Comparison of ENCODE assay signal across 10 cellular contexts in the genomic region with DNA sequence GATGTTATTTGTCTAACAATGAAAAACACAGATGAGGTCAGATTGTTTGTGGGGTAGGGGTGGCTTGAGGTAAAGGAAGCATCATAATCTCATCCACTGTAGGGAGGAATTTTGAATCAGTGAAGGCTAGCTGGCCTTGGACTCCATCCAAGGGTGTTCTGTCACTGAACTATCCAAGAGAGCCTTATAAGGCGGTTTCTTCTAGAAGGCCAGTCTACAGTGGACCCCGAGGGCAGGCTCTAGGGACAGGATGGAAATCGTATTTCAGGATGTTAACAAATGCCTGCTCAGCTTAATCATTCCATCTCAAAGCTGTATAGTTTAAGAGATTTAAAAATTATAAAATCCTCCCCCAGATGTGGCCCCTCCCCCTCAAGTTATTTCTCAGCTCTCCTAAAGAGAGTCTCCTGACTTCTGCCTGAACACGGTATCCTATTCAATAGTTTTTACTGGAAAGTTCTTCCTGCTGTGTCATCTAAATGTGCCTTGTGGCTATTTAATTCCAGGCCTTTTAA. TPM values are rescaled to one million over a fixed set of nuclear protein-coding genes. Genes with fewer than 3 reads are reported as not detected.
A peak's percentile ranks its signal among the peaks of the same experiment; 100 is the strongest.
DNase-seq lines count a peak whose midpoint lies in the region; ATAC-seq and TF ChIP-seq lines count a peak whose summit lies in the region.
"Had no signal": no experiment of that assay in that cellular context is flagged by ENCODE, and none has a peak within 500 bp of the region (broad histone marks: within the 10 kb centered on the region; RNA-seq: fewer than 3 reads in every experiment).

No MANE protein-coding gene starts in this region.

- peak overlapping the region; percentile 75 for H3K9ac ChIP-seq in skeletal muscle satellite cell (ENCODE audit: low read depth, low read length)

- no peaks in the 10 kb centered on the region for H3K9me3 ChIP-seq in skeletal muscle satellite cell (replicated peaks; ENCODE audit: low read length)
- H3K9me3 ChIP-seq in CD4-positive, alpha-beta memory T cell (ENCODE audit: control insufficient read depth in 1 of 2, low read length in 2 of 2) = no peaks in the 10 kb centered on the region

- no peak for TF ChIP-seq CTCF in cardiac fibroblast (IDR thresholded peaks at IDR 0.05; ENCODE audit: low read depth, low read length)
- no peak for TF ChIP-seq CTCF in kidney epithelial cell (IDR thresholded peaks at IDR 0.05; ENCODE audit: insufficient read depth, low read length, poor library complexity, severe bottlenecking)

- H3K36me3 Mint-ChIP-seq in CD4-positive, alpha-beta memory T cell = no peaks in the 10 kb centered on the region

- no peak overlapping the region for H3K4me3 Mint-ChIP-seq in CD4-positive, alpha-beta memory T cell

- peaks cover 18 to 24% of the 10 kb centered on the region in 2 donors for H3K27me3 Mint-ChIP-seq in CD4-positive, alpha-beta memory T cell

- POLR2A ChIA-PET in CD4-positive, alpha-beta memory T cell (lab: Charles Lee; ENCODE audit: partially characterized antibody) = no interaction called here

- H3K27ac Mint-ChIP-seq in CD4-positive, alpha-beta memory T cell = no peak overlapping the region

- peaks cover 0 to 2% (median 0%) of the 10 kb centered on the region in 8 donors for H3K9me3 Mint-ChIP-seq in CD4-positive, alpha-beta memory T cell

- intact Hi-C loops in CD4-positive, alpha-beta memory T cell (cut with micrococcal nuclease) = no loop called here

- no peak for ATAC-seq in GM21423 (IDR thresholded peaks at IDR 0.05; ENCODE audit: unreplicated experiment)
- ATAC-seq: K562 had no signal

- H3K4me1 ChIP-seq in skeletal muscle satellite cell (ENCODE audit: control insufficient read depth, insufficient read depth, low read length) = peaks cover 68% of the 10 kb centered on the region
- no peaks in the 10 kb centered on the region for H3K4me1 ChIP-seq in CD4-positive, alpha-beta memory T cell (ENCODE audit: insufficient read depth, low read length)

- H3K36me3 ChIP-seq in kidney epithelial cell (ENCODE audit: control insufficient read depth, insufficient read depth, low read length) = peaks cover 2% of the 10 kb centered on the region
- peaks cover 25% of the 10 kb centered on the region for H3K36me3 ChIP-seq in skeletal muscle satellite cell (ENCODE audit: insufficient read depth, low read length)
- no peaks in the 10 kb centered on the region for H3K36me3 ChIP-seq in CD4-positive, alpha-beta memory T cell (ENCODE audit: insufficient read depth, low read length)

- peak; percentile 83 for DNase-seq in H4 (ENCODE audit: low spot score)
- peak; percentile 97 to 100 for DNase-seq in cardiac fibroblast (ENCODE audit: low read depth in 2 of 2)
- DNase-seq in kidney epithelial cell (ENCODE audit: low read depth) = peak; percentile 71
- DNase-seq in activated naive CD4-positive, alpha-beta T cell treated with Interleukin-2 at 50 U/mL for 16 hours = no peak
- no peak for DNase-seq in activated T-cell treated with anti-CD3 and anti-CD28 coated beads for 4 hours
- no peak for DNase-seq in CD4-positive, alpha-beta memory T cell
- DNase-seq: T-helper 1 cell had no signal

- peak overlapping the region; percentile 53 for H3K4me2 ChIP-seq in skeletal muscle satellite cell (ENCODE audit: low read length)

- CTCF ChIA-PET in CD4-positive, alpha-beta memory T cell (lab: Charles Lee; ENCODE audit: partially characterized antibody) = no interaction called here

- H3K27ac ChIP-seq in CD4-positive, alpha-beta memory T cell (ENCODE audit: low read depth, low read length) = no peak overlapping the region

- H3K4me3 ChIP-seq in cardiac fibroblast (replicated peaks in 1 of 2; ENCODE audit: low read depth in 2 of 2, low read length in 2 of 2) (no peak overlapping the region), kidney epithelial cell (ENCODE audit: low read depth, low read length) (no peak overlapping the region), skeletal muscle satellite cell (ENCODE audit: low read length) (no peak overlapping the region)
- no peak overlapping the region for H3K4me3 ChIP-seq in CD4-positive, alpha-beta memory T cell (ENCODE audit: low read length in 2 of 2)
- H3K4me3 ChIP-seq: K562 had no signal

- H3K27me3 ChIP-seq in kidney epithelial cell (ENCODE audit: control insufficient read depth, insufficient read depth, low read length) (no peaks in the 10 kb centered on the region), skeletal muscle satellite cell (ENCODE audit: control insufficient read depth, insufficient read depth, low read length) (no peaks in the 10 kb centered on the region)
- H3K27me3 ChIP-seq in CD4-positive, alpha-beta memory T cell (ENCODE audit: insufficient read depth, low read length) = no peaks in the 10 kb centered on the region

- H3K4me1 Mint-ChIP-seq in CD4-positive, alpha-beta memory T cell = no peaks in the 10 kb centered on the region

RNA-seq across cellular contexts. Expression of gene IGFBP7, which starts 8.1 kb away (rescaled TPM):
- total RNA-seq in H4 (2014; rRNA removed; shearing (Covaris generic)) = 45.1 and 45.5 TPM in 2 replicates
- 1,064 and 1,134 TPM in 2 replicates for total RNA-seq in kidney epithelial cell
- 29.9 and 36.7 TPM in 2 replicates for total RNA-seq in skeletal muscle satellite cell (2012; rRNA removed)
- total RNA-seq in CD4-positive, alpha-beta memory T cell = not detected
- not detected for polyA plus RNA-seq in CD4-positive, alpha-beta memory T cell

Comparison
In these comparisons a context has a peak if more than half of its experiments do, and no peak if none do; other contexts are left out.
1. DNase-seq: peak in H4 (single experiment), cardiac fibroblast (2 of 2) and kidney epithelial cell (single experiment); none in activated naive CD4-positive, alpha-beta T cell treated with Interleukin-2 at 50 U/mL for 16 hours (single experiment), activated T-cell treated with anti-CD3 and anti-CD28 coated beads for 4 hours (single experiment) and CD4-positive, alpha-beta memory T cell (0 of 5).
2. RNA of gene IGFBP7, which starts 8.1 kb away (total RNA-seq): 1,064 to 1,134 TPM in kidney epithelial cell and 45.1 to 45.5 TPM in H4; not detected in CD4-positive, alpha-beta memory T cell; every median in the first group is over 10 times any median in the second.